1 cellular context compared by ENCODE assay signal in the genomic region with DNA sequence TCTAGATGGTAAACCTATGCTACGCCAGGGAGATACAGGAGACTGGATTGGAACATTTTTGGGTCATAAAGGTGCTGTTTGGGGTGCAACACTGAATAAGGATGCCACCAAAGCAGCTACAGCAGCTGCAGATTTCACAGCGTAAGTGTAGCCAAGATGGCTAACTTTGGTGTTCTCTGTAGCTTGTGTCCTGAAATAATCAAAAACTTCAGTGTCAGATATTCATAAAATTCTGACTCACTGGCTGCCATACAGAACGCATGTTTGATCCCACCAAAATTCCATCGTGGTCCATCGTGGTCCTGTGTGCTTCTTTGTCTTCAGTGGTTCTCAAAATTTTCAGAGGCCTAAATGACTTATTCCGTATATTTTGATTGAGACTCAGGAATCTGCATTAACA.
TF ChIP-seq lines count a peak whose summit lies in the region.

No MANE protein-coding gene starts in this region.

TF ChIP-seq in HEK293, 187 proteins besides CTCF, POLR2A, EP300 and RAD21 (continued from another document):
- TF ChIP-seq, protein P1, sequence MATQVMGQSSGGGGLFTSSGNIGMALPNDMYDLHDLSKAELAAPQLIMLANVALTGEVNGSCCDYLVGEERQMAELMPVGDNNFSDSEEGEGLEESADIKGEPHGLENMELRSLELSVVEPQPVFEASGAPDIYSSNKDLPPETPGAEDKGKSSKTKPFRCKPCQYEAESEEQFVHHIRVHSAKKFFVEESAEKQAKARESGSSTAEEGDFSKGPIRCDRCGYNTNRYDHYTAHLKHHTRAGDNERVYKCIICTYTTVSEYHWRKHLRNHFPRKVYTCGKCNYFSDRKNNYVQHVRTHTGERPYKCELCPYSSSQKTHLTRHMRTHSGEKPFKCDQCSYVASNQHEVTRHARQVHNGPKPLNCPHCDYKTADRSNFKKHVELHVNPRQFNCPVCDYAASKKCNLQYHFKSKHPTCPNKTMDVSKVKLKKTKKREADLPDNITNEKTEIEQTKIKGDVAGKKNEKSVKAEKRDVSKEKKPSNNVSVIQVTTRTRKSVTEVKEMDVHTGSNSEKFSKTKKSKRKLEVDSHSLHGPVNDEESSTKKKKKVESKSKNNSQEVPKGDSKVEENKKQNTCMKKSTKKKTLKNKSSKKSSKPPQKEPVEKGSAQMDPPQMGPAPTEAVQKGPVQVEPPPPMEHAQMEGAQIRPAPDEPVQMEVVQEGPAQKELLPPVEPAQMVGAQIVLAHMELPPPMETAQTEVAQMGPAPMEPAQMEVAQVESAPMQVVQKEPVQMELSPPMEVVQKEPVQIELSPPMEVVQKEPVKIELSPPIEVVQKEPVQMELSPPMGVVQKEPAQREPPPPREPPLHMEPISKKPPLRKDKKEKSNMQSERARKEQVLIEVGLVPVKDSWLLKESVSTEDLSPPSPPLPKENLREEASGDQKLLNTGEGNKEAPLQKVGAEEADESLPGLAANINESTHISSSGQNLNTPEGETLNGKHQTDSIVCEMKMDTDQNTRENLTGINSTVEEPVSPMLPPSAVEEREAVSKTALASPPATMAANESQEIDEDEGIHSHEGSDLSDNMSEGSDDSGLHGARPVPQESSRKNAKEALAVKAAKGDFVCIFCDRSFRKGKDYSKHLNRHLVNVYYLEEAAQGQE (tag by site-specific recombination; IDR thresholded peaks at IDR 0.05): no peak
- TF ChIP-seq ZNF211 (tag by site-specific recombination; IDR thresholded peaks at IDR 0.05; ENCODE audit: low read depth): no peak
- no peak for TF ChIP-seq ZNF274 (IDR thresholded peaks at IDR 0.05; ENCODE audit: low read length)
- TF ChIP-seq ZNF274 (tag by site-specific recombination; IDR thresholded peaks at IDR 0.05; ENCODE audit: borderline replicate concordance): no peak
- no peak for TF ChIP-seq YY1 (tag by site-specific recombination; IDR thresholded peaks at IDR 0.05)
- no peak for TF ChIP-seq ZNF48 (tag by site-specific recombination; IDR thresholded peaks at IDR 0.05)
- no peak for TF ChIP-seq ZNF629 (tag by site-specific recombination; IDR thresholded peaks at IDR 0.05)
- no peak for TF ChIP-seq BCL11B (tag by site-specific recombination; IDR thresholded peaks at IDR 0.05; ENCODE audit: low read depth)
- TF ChIP-seq, protein P2, sequence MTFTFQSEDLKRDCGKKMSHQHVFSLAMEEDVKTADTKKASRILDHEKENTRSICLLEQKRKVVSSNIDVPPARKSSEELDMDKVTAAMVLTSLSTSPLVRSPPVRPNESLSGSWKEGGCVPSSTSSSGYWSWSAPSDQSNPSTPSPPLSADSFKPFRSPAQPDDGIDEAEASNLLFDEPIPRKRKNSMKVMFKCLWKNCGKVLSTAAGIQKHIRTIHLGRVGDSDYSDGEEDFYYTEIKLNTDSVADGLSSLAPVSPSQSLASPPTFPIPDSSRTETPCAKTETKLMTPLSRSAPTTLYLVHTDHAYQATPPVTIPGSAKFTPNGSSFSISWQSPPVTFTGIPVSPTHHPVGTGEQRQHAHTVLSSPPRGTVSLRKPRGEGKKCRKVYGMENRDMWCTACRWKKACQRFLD (tag by site-specific recombination; IDR thresholded peaks at IDR 0.05): no peak
